22 cellular contexts compared by ENCODE assay signal in the genomic region with DNA sequence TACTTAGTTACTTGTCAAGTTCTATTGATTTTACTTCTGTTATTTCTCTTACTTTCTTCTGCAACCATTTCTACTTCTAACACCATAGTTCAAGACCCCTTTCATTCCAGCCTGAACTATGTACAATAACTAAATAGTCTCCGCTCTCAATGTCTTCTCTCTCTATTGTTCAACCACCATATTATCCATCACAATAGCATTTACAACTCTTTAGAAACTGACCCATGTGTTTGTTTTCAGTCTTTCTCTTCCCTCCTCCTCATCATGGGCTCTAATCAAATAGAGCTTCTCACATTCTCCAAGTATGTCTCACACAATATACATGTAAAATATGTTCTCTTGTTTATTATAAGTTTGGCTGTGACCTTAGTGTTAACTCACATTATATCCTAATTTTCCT.
A peak's percentile ranks its signal among the peaks of the same experiment; 100 is the strongest.
DNase-seq lines count a peak whose midpoint lies in the region; ATAC-seq and TF ChIP-seq lines count a peak whose summit lies in the region.
"Had no signal": no experiment of that assay in that cellular context is flagged by ENCODE, and none has a peak within 500 bp of the region (broad histone marks: within the 10 kb centered on the region; RNA-seq: fewer than 3 reads in every experiment).

No MANE protein-coding gene starts in this region.

- H3K14ac ChIP-seq in trophoblast cell (ENCODE audit: low read length), result no peak overlapping the region

- H3K79me2 ChIP-seq in trophoblast cell (ENCODE audit: control insufficient read depth, insufficient read depth, low read length, poor library complexity), result no peaks in the 10 kb centered on the region

- H4K12ac ChIP-seq in trophoblast cell (ENCODE audit: low read depth, low read length), result no peak overlapping the region

- H3K36me3 ChIP-seq in Panc1 (ENCODE audit: control insufficient read depth, insufficient read depth, low read length) (no peaks in the 10 kb centered on the region), trophoblast cell (ENCODE audit: control insufficient read depth in 1 of 2, insufficient read depth in 2 of 2, low read length in 2 of 2) (no peaks in the 10 kb centered on the region)
- H3K36me3 ChIP-seq: HAP-1 had no signal

- H3K4me1 ChIP-seq in Panc1 (ENCODE audit: control insufficient read depth, insufficient read depth, low read length), result peaks cover 3% of the 10 kb centered on the region; the same call in 1 of the 2 replicates
- H3K4me1 ChIP-seq in trophoblast cell (ENCODE audit: control insufficient read depth in 1 of 2, insufficient read depth in 2 of 2, low read length in 2 of 2), result no peaks in the 10 kb centered on the region

- no peaks in the 10 kb centered on the region for H3K79me1 ChIP-seq in trophoblast cell (ENCODE audit: low read length)

- CTCF ChIA-PET in Panc1 (lab: Charles Lee), result no interaction called here

- no peak overlapping the region for H2BK5ac ChIP-seq in trophoblast cell (ENCODE audit: low read depth, low read length, poor library complexity)

- BruUV-seq in Panc1 (replicated peaks; lab: Mats Ljungman, UMichigan), result TSS peak; percentile 53

- ATAC-seq in Panc1 (no peak), HG02973 (IDR thresholded peaks at IDR 0.05; ENCODE audit: unreplicated experiment) (no peak), HG02759 (IDR thresholded peaks at IDR 0.05; ENCODE audit: unreplicated experiment) (no peak)
- ATAC-seq: A549, GM23338, SK-N-SH treated with all-trans-retinoic acid at 6 μM for 48 hours had no signal

- no peak overlapping the region for H2BK120ac ChIP-seq in trophoblast cell (ENCODE audit: insufficient read depth, low read length, poor library complexity)

- H3K23ac ChIP-seq in trophoblast cell (ENCODE audit: low read length), result no peak overlapping the region

- in situ Hi-C loops in Panc1 (cut with HindIII; ENCODE audit: low pct_unique_long_range_greater_than_20kb, low sequenced_read_pairs), result no loop called here

- H3K9ac ChIP-seq in trophoblast cell (ENCODE audit: low read length), result no peak overlapping the region

- H3K27me3 ChIP-seq in Panc1 (ENCODE audit: control insufficient read depth, insufficient read depth, low read length), result no peaks in the 10 kb centered on the region
- H3K27me3 ChIP-seq in trophoblast cell (ENCODE audit: insufficient read depth, low read length), result no peaks in the 10 kb centered on the region

- TF ChIP-seq CTCF in Panc1 (IDR thresholded peaks at IDR 0.05), result no peak

- POLR2A ChIA-PET in Panc1 (lab: Charles Lee), result no interaction called here

- H2BK12ac ChIP-seq in trophoblast cell (ENCODE audit: low read length), result no peak overlapping the region

- no peak overlapping the region for H2AK5ac ChIP-seq in trophoblast cell (ENCODE audit: low read length)

- no peak overlapping the region for H3K18ac ChIP-seq in trophoblast cell (ENCODE audit: low read length)

- H2AFZ ChIP-seq in trophoblast cell (ENCODE audit: insufficient read depth, low read length, poor library complexity), result no peak overlapping the region
- H2AFZ ChIP-seq: GM23338, PC-9 had no signal

- H4K8ac ChIP-seq in trophoblast cell (ENCODE audit: low read depth, low read length), result no peak overlapping the region

- no peak overlapping the region for H4K91ac ChIP-seq in trophoblast cell (ENCODE audit: low read depth, low read length)

- DNase-seq in ELR (ENCODE audit: low read depth) (peak; percentile 8), Panc1 (ENCODE audit: low read depth, low spot score) (no peak), iris pigment epithelial cell (ENCODE audit: low read depth) (peak; percentile 35), superior temporal gyrus (ENCODE audit: extremely low spot score) (peak; percentile 40), trophoblast cell (no peak)
- DNase-seq: COR-L47, DMS79, Karpas-422, MM.1S, NCI-H1048, NCI-H1417 treated with DMSO at 0.1 percent for 48 hours, NCI-H187, NCI-H446 treated with DMSO at 0.1 percent for 48 hours, NCI-H526 treated with DMSO at 0.1 percent for 48 hours, PC-9, SIG-M5 had no signal

- no peak overlapping the region for H3K4me3 ChIP-seq in Panc1 (ENCODE audit: low read depth in 2 of 2, low read length in 2 of 2)
- H3K4me3 ChIP-seq in trophoblast cell (ENCODE audit: low read depth, low read length), result no peak overlapping the region
- H3K4me3 ChIP-seq: A549, GM23338, HAP-1, PC-9 had no signal

- H3K27ac ChIP-seq in Panc1 (ENCODE audit: low read length), result no peak overlapping the region
- H3K27ac ChIP-seq in trophoblast cell (ENCODE audit: low read depth, low read length), result no peak overlapping the region
- H3K27ac ChIP-seq: A549, PC-9 had no signal

- H3K4ac ChIP-seq in trophoblast cell (ENCODE audit: low read depth, low read length), result no peak overlapping the region

- no peaks in the 10 kb centered on the region for H3K9me3 ChIP-seq in Panc1 (ENCODE audit: control insufficient read depth, insufficient read depth, low read depth, low read length)
- no peaks in the 10 kb centered on the region for H3K9me3 ChIP-seq in trophoblast cell (ENCODE audit: insufficient read depth, low read depth, low read length)
- H3K9me3 ChIP-seq: A549, HAP-1 had no signal

- WGBS in trophoblast cell (ENCODE audit: extremely low coverage, insufficient coverage, insufficient read length), result no CpG with 5 or more reads among the region's 1 CpG

- intact Hi-C loops in Panc1 (cut with micrococcal nuclease; ENCODE audit: unreplicated experiment), result no loop called here

- H3K4me2 ChIP-seq in trophoblast cell (ENCODE audit: low read length), result no peak overlapping the region
- H3K4me2 ChIP-seq: A549, GM23338, PC-9 had no signal

Comparison
In these comparisons a context has a peak if more than half of its experiments do, and no peak if none do; other contexts are left out.
1. DNase-seq: peak in ELR (single experiment), iris pigment epithelial cell (single experiment) and superior temporal gyrus (single experiment); none in Panc1 (single experiment) and trophoblast cell (0 of 2).